25 cellular contexts compared by ENCODE assay signal in genomic region chr11:104610597-104610996, GRCh38.
DNase-seq lines count a peak whose midpoint lies in the region; ATAC-seq, FAIRE-seq and TF ChIP-seq lines count a peak whose summit lies in the region.
"Had no signal": no experiment of that assay in that cellular context is flagged by ENCODE, and none has a peak within 500 bp of the region (broad histone marks: within the 10 kb centered on the region; RNA-seq: fewer than 3 reads in every experiment).

No MANE protein-coding gene starts in this region.

- no peaks in the 10 kb centered on the region for H3K27me3 ChIP-seq in HepG2 (ENCODE audit: control insufficient read depth in 1 of 2, insufficient read depth in 2 of 2, low read length in 2 of 2)
- no peaks in the 10 kb centered on the region for H3K27me3 ChIP-seq in right lobe of liver
- H3K27me3 ChIP-seq in brain microvascular endothelial cell (replicated peaks): no peaks in the 10 kb centered on the region
- H3K27me3 ChIP-seq: BE2C, BLaER1 had no signal

- intact Hi-C loops in HepG2 (cut with micrococcal nuclease; ENCODE audit: unreplicated experiment) (no loop called here), right lobe of liver (cut with DNase I) (no loop called here)
- intact Hi-C loops in activated CD4-positive, alpha-beta memory T cell treated with anti-CD3 and anti-CD28 coated beads for 36 hours (cut with micrococcal nuclease): loop anchor here (1.0 to 10.0 kb wide), 4 partner anchors 47 to 1252 kb away; no protein-coding TSS in a partner anchor

- ATAC-seq in HepG2 (no peak), right lobe of liver (no peak)
- peak; percentile 13 for ATAC-seq in activated T-helper 17 cell treated with anti-CD3 and anti-CD28 coated beads, Interleukin-2, amount 50 U/mL, for 72 hours (replicated peaks)
- peak; percentile 54 for ATAC-seq in stimulated activated effector memory CD8-positive, alpha-beta T cell treated with anti-CD3 and anti-CD28 coated beads, Interleukin-12 subunit alpha, Interleukin-12 subunit beta, amount 100 ng/mL, for 72 hours
- ATAC-seq: GM12878 had no signal

- in situ Hi-C loops in HepG2 (cut with HindIII; ENCODE audit: extremely low pct_ligation_motif_present, low pct_unique_long_range_greater_than_20kb): no loop called here
- in situ Hi-C loops in brain microvascular endothelial cell (cut with HindIII; ENCODE audit: low pct_ligation_motif_present, low sequenced_read_pairs): no loop called here

- H3K9me3 Mint-ChIP-seq in activated T-helper 17 cell treated with anti-CD3 and anti-CD28 coated beads, Interleukin-2, amount 50 U/mL, for 72 hours: no peaks in the 10 kb centered on the region
- no peaks in the 10 kb centered on the region for H3K9me3 Mint-ChIP-seq in stimulated activated effector memory CD8-positive, alpha-beta T cell treated with anti-CD3 and anti-CD28 coated beads, Interleukin-12 subunit alpha, Interleukin-12 subunit beta, amount 100 ng/mL, for 72 hours
- no peaks in the 10 kb centered on the region for H3K9me3 Mint-ChIP-seq in activated CD4-positive, alpha-beta memory T cell treated with anti-CD3 and anti-CD28 coated beads for 36 hours
- H3K9me3 Mint-ChIP-seq: CD4-positive, alpha-beta memory T cell; CD8-positive, alpha-beta memory T cell had no signal

- no peaks in the 10 kb centered on the region for H3K4me1 ChIP-seq in HepG2 (ENCODE audit: insufficient read depth, low read length)
- H3K4me1 ChIP-seq in right lobe of liver: no peaks in the 10 kb centered on the region
- H3K4me1 ChIP-seq: BE2C, BLaER1 had no signal

- no TSS peak for BruUV-seq in HepG2 (replicated peaks; lab: Mats Ljungman, UMichigan)

- FAIRE-seq in HepG2 (lab: Jason Lieb, UNC): no peak
- FAIRE-seq: GM12878, GM12892, GM18507 had no signal

- H3K27ac ChIP-seq in HepG2 (ENCODE audit: extremely low read length, insufficient read depth, low read length): no peak overlapping the region
- no peak overlapping the region for H3K27ac ChIP-seq in right lobe of liver
- no peak overlapping the region for H3K27ac ChIP-seq in brain microvascular endothelial cell
- H3K27ac ChIP-seq: BLaER1 had no signal

- H3K4me3 Mint-ChIP-seq in activated T-helper 17 cell treated with anti-CD3 and anti-CD28 coated beads, Interleukin-2, amount 50 U/mL, for 72 hours: no peak overlapping the region
- H3K4me3 Mint-ChIP-seq in stimulated activated effector memory CD8-positive, alpha-beta T cell treated with anti-CD3 and anti-CD28 coated beads, Interleukin-12 subunit alpha, Interleukin-12 subunit beta, amount 100 ng/mL, for 72 hours: no peak overlapping the region
- no peak overlapping the region for H3K4me3 Mint-ChIP-seq in activated CD4-positive, alpha-beta memory T cell treated with anti-CD3 and anti-CD28 coated beads for 36 hours
- H3K4me3 Mint-ChIP-seq: CD14-positive monocyte; CD4-positive, alpha-beta memory T cell; CD4-positive, CD25-positive, alpha-beta regulatory T cell; CD8-positive, alpha-beta memory T cell had no signal

- H3K27me3 Mint-ChIP-seq in activated T-helper 17 cell treated with anti-CD3 and anti-CD28 coated beads, Interleukin-2, amount 50 U/mL, for 72 hours: no peaks in the 10 kb centered on the region
- no peaks in the 10 kb centered on the region for H3K27me3 Mint-ChIP-seq in activated CD4-positive, alpha-beta memory T cell treated with anti-CD3 and anti-CD28 coated beads for 36 hours
- H3K27me3 Mint-ChIP-seq: CD4-positive, alpha-beta memory T cell; CD4-positive, CD25-positive, alpha-beta regulatory T cell had no signal

- TF ChIP-seq POLR2A in HepG2 (IDR thresholded peaks at IDR 0.05; ENCODE audit: insufficient read depth in 1 of 2, low read depth in 2 of 2, low read length in 2 of 2) (no peak), right lobe of liver (IDR thresholded peaks at IDR 0.05) (no peak)

- H3K27ac Mint-ChIP-seq in activated T-helper 17 cell treated with anti-CD3 and anti-CD28 coated beads, Interleukin-2, amount 50 U/mL, for 72 hours: no peak overlapping the region
- H3K27ac Mint-ChIP-seq in stimulated activated effector memory CD8-positive, alpha-beta T cell treated with anti-CD3 and anti-CD28 coated beads, Interleukin-12 subunit alpha, Interleukin-12 subunit beta, amount 100 ng/mL, for 72 hours: no peak overlapping the region
- H3K27ac Mint-ChIP-seq in activated CD4-positive, alpha-beta memory T cell treated with anti-CD3 and anti-CD28 coated beads for 36 hours: no peak overlapping the region
- H3K27ac Mint-ChIP-seq: CD14-positive monocyte had no signal

- POLR2A ChIA-PET in HepG2 (lab: Yijun Ruan, JAX): no interaction called here
- POLR2A ChIA-PET in activated CD4-positive, alpha-beta memory T cell treated with anti-CD3 and anti-CD28 coated beads for 36 hours (lab: Charles Lee): no interaction called here

- H2AFZ ChIP-seq in HepG2 (ENCODE audit: low read length): no peak overlapping the region

- H3K9me3 ChIP-seq in HepG2 (ENCODE audit: low read length): no peaks in the 10 kb centered on the region
- no peaks in the 10 kb centered on the region for H3K9me3 ChIP-seq in right lobe of liver
- H3K9me3 ChIP-seq: BE2C, BLaER1 had no signal

- no peaks in the 10 kb centered on the region for H3K36me3 Mint-ChIP-seq in activated T-helper 17 cell treated with anti-CD3 and anti-CD28 coated beads, Interleukin-2, amount 50 U/mL, for 72 hours (ENCODE audit: low read depth)
- H3K36me3 Mint-ChIP-seq in stimulated activated effector memory CD8-positive, alpha-beta T cell treated with anti-CD3 and anti-CD28 coated beads, Interleukin-12 subunit alpha, Interleukin-12 subunit beta, amount 100 ng/mL, for 72 hours: no peaks in the 10 kb centered on the region
- H3K36me3 Mint-ChIP-seq in activated CD4-positive, alpha-beta memory T cell treated with anti-CD3 and anti-CD28 coated beads for 36 hours: no peaks in the 10 kb centered on the region
- H3K36me3 Mint-ChIP-seq: CD14-positive monocyte; CD4-positive, alpha-beta memory T cell; CD4-positive, CD25-positive, alpha-beta regulatory T cell; CD8-positive, alpha-beta memory T cell had no signal

- no peaks in the 10 kb centered on the region for H3K79me2 ChIP-seq in HepG2 (ENCODE audit: insufficient read depth, low read length)

- no peaks in the 10 kb centered on the region for H3K36me3 ChIP-seq in HepG2 (replicated peaks in 1 of 2; ENCODE audit: control insufficient read depth in 1 of 2, insufficient read depth in 2 of 2, low read length in 2 of 2)
- no peaks in the 10 kb centered on the region for H3K36me3 ChIP-seq in right lobe of liver
- H3K36me3 ChIP-seq in brain microvascular endothelial cell (replicated peaks): no peaks in the 10 kb centered on the region
- H3K36me3 ChIP-seq: BE2C, BLaER1 had no signal

- H3K4me1 Mint-ChIP-seq in activated T-helper 17 cell treated with anti-CD3 and anti-CD28 coated beads, Interleukin-2, amount 50 U/mL, for 72 hours: peaks cover 16% of the 10 kb centered on the region
- H3K4me1 Mint-ChIP-seq in stimulated activated effector memory CD8-positive, alpha-beta T cell treated with anti-CD3 and anti-CD28 coated beads, Interleukin-12 subunit alpha, Interleukin-12 subunit beta, amount 100 ng/mL, for 72 hours: peaks cover 22% of the 10 kb centered on the region
- H3K4me1 Mint-ChIP-seq in activated CD4-positive, alpha-beta memory T cell treated with anti-CD3 and anti-CD28 coated beads for 36 hours (ENCODE audit: low read depth): peaks cover 26% of the 10 kb centered on the region

- TF ChIP-seq CTCF in HepG2 (CRISPR knock-in tag; IDR thresholded peaks at IDR 0.05) (no peak), right lobe of liver (IDR thresholded peaks at IDR 0.05) (no peak), brain microvascular endothelial cell (IDR thresholded peaks at IDR 0.05; ENCODE audit: low read depth, low read length, missing control alignments) (no peak)

- H3K4me2 ChIP-seq in HepG2 (ENCODE audit: low read depth, low read length): no peak overlapping the region
- H3K4me2 ChIP-seq: BLaER1 had no signal

- H3K4me3 ChIP-seq in HepG2 (replicated peaks in 1 of 3; ENCODE audit: insufficient read depth in 1 of 3, low read depth in 2 of 3, low read length in 3 of 3) (no peak overlapping the region), right lobe of liver (no peak overlapping the region), brain microvascular endothelial cell (ENCODE audit: low read depth, low read length) (no peak overlapping the region)
- H3K4me3 ChIP-seq: BLaER1, GM12878 had no signal

- no peaks in the 10 kb centered on the region for H4K20me1 ChIP-seq in HepG2 (ENCODE audit: insufficient read depth, low read length)
- H4K20me1 ChIP-seq: BLaER1 had no signal

- WGBS in HepG2 (ENCODE audit: low lambda C conversion rate): 2% methylated on average over 3 of the region's 3 CpGs
- WGBS in right lobe of liver (ENCODE audit: insufficient coverage, low coverage, low lambda C conversion rate, missing lambda C conversion rate): 43% methylated on average over 3 of the region's 3 CpGs

- no peak for TF ChIP-seq RAD21 in HepG2 (CRISPR knock-in tag; IDR thresholded peaks at IDR 0.05)

- TF ChIP-seq EP300 in HepG2 (IDR thresholded peaks at IDR 0.05; ENCODE audit: low read depth in 2 of 2, low read length in 2 of 2) (no peak), HepG2 (CRISPR knock-in tag; IDR thresholded peaks at IDR 0.05; ENCODE audit: borderline replicate concordance) (no peak)

- CTCF ChIA-PET in HepG2 (lab: Yijun Ruan, JAX; ENCODE audit: low intra/inter-chr PET ratio, low total read pairs): no interaction called here
- CTCF ChIA-PET in activated CD4-positive, alpha-beta memory T cell treated with anti-CD3 and anti-CD28 coated beads for 36 hours (lab: Charles Lee): interaction anchor here (1.8 kb wide), 1 partner anchor 263 kb away, joined by 5 read pairs; no protein-coding TSS in a partner anchor

- H3K9ac ChIP-seq in HepG2 (ENCODE audit: insufficient read depth, low read depth, low read length): no peak overlapping the region
- H3K9ac ChIP-seq: BLaER1 had no signal

- DNase-seq in HepG2 (ENCODE audit: low spot score) (no peak), right lobe of liver (no peak), brain microvascular endothelial cell (no peak)
- DNase-seq in stimulated activated effector memory CD8-positive, alpha-beta T cell treated with anti-CD3 and anti-CD28 coated beads, Interleukin-12 subunit alpha, Interleukin-12 subunit beta, amount 100 ng/mL, for 72 hours (ENCODE audit: low spot score in 2 of 2): no peak
- no peak for DNase-seq in activated CD4-positive, alpha-beta memory T cell treated with anti-CD3 and anti-CD28 coated beads for 36 hours
- DNase-seq: ACHN; BE2C; C1 segment of cervical spinal cord; CD4-positive, alpha-beta memory T cell; CD4-positive, CD25-positive, alpha-beta regulatory T cell; CD8-positive, alpha-beta memory T cell; COR-L47; DMS 273 treated with DMSO at 0.1 percent for 48 hours; DMS153; DMS53; DMS79; DND-41; EL; GDM1 had no signal

Comparison
In these comparisons a context has a peak if more than half of its experiments do, and no peak if none do; other contexts are left out.
1. ATAC-seq: peak in activated T-helper 17 cell treated with anti-CD3 and anti-CD28 coated beads, Interleukin-2, amount 50 U/mL, for 72 hours (single experiment) and stimulated activated effector memory CD8-positive, alpha-beta T cell treated with anti-CD3 and anti-CD28 coated beads, Interleukin-12 subunit alpha, Interleukin-12 subunit beta, amount 100 ng/mL, for 72 hours (single experiment); none in HepG2 (single experiment) and right lobe of liver (0 of 4).